ENCODE assay signal across 1 cellular context in the genomic region with DNA sequence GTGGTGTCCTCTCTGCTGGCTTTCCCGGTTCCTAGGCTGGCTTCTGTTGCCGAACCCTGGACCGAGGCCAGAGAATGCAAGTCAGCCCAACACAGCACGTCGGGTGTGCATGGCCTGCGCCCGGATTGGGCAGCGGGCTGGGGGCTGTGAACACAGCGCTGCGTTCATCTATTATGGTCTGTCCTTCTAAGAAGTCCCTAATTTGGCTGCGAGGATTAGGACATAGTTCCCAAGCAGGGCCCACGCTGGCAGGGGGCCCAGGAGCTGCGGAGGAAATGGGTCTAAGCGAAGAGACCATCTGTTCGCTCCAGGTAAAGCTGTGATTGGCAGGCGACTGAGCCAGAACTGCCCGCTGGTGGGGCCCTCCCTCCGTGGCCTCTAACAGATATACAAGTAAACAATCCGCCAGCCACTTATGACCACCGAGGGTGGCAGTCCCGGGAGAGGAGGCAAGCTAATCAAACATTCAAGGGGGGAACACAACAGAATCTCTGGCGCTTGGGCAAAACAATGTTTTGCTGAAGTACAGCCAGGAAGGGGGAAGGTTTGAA.
TF ChIP-seq lines count a peak whose summit lies in the region.

No MANE protein-coding gene starts in this region.

TF ChIP-seq in HEK293, 187 proteins besides CTCF, POLR2A, EP300 and RAD21 (continued from another document):
- TF ChIP-seq, protein P1, sequence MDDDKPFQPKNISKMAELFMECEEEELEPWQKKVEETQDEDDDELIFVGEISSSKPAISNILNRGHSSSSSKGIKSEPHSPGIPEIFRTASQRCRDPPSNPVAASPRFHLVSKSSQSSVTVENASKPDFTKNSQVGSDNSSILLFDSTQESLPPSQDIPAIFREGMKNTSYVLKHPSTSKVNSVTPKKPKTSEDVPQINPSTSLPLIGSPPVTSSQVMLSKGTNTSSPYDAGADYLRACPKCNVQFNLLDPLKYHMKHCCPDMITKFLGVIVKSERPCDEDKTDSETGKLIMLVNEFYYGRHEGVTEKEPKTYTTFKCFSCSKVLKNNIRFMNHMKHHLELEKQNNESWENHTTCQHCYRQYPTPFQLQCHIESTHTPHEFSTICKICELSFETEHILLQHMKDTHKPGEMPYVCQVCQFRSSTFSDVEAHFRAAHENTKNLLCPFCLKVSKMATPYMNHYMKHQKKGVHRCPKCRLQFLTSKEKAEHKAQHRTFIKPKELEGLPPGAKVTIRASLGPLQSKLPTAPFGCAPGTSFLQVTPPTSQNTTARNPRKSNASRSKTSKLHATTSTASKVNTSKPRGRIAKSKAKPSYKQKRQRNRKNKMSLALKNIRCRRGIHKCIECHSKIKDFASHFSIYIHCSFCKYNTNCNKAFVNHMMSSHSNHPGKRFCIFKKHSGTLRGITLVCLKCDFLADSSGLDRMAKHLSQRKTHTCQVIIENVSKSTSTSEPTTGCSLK (tag by site-specific recombination; IDR thresholded peaks at IDR 0.05): no peak
- TF ChIP-seq ZNF624 (tag by site-specific recombination; IDR thresholded peaks at IDR 0.05): no peak
- 0 out of 2 replicates have a peak, but pooled peaks have one; percentile 27 for TF ChIP-seq YY1 (tag by site-specific recombination; IDR thresholded peaks at IDR 0.05)
- TF ChIP-seq ZNF292 (tag by site-specific recombination; IDR thresholded peaks at IDR 0.05; ENCODE audit: borderline replicate concordance, low read depth): no peak
- no peak for TF ChIP-seq SETDB1 (IDR thresholded peaks at IDR 0.05; ENCODE audit: insufficient read length, low read length)
- TF ChIP-seq ZNF521 (tag by site-specific recombination; IDR thresholded peaks at IDR 0.05): no peak
- no peak for TF ChIP-seq ZNF155 (tag by site-specific recombination; IDR thresholded peaks at IDR 0.05)
- TF ChIP-seq ZNF302 (tag by site-specific recombination; IDR thresholded peaks at IDR 0.05; ENCODE audit: low read depth): no peak
- no peak for TF ChIP-seq ZNF585B (tag by site-specific recombination; IDR thresholded peaks at IDR 0.05)
- TF ChIP-seq ZNF785 (tag by site-specific recombination; IDR thresholded peaks at IDR 0.05): no peak
- TF ChIP-seq, protein P2, sequence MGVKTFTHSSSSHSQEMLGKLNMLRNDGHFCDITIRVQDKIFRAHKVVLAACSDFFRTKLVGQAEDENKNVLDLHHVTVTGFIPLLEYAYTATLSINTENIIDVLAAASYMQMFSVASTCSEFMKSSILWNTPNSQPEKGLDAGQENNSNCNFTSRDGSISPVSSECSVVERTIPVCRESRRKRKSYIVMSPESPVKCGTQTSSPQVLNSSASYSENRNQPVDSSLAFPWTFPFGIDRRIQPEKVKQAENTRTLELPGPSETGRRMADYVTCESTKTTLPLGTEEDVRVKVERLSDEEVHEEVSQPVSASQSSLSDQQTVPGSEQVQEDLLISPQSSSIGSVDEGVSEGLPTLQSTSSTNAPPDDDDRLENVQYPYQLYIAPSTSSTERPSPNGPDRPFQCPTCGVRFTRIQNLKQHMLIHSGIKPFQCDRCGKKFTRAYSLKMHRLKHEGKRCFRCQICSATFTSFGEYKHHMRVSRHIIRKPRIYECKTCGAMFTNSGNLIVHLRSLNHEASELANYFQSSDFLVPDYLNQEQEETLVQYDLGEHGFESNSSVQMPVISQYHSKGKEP (tag by site-specific recombination; IDR thresholded peaks at IDR 0.05): peak; percentile 96
- TF ChIP-seq, protein P3, sequence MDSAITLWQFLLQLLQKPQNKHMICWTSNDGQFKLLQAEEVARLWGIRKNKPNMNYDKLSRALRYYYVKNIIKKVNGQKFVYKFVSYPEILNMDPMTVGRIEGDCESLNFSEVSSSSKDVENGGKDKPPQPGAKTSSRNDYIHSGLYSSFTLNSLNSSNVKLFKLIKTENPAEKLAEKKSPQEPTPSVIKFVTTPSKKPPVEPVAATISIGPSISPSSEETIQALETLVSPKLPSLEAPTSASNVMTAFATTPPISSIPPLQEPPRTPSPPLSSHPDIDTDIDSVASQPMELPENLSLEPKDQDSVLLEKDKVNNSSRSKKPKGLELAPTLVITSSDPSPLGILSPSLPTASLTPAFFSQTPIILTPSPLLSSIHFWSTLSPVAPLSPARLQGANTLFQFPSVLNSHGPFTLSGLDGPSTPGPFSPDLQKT (IDR thresholded peaks at IDR 0.05; ENCODE audit: borderline replicate concordance, low read depth, low read length): no peak
- TF ChIP-seq OVOL3 (tag by site-specific recombination; IDR thresholded peaks at IDR 0.05): no peak
- TF ChIP-seq ZNF549 (tag by site-specific recombination; IDR thresholded peaks at IDR 0.05): no peak
- no peak for TF ChIP-seq ZNF324 (tag by site-specific recombination; IDR thresholded peaks at IDR 0.05)
- TF ChIP-seq ZNF510 (tag by site-specific recombination; IDR thresholded peaks at IDR 0.05; ENCODE audit: insufficient replicate concordance): no peak
- no peak for TF ChIP-seq ZBTB1 (tag by site-specific recombination; IDR thresholded peaks at IDR 0.05)
- TF ChIP-seq, protein P4, sequence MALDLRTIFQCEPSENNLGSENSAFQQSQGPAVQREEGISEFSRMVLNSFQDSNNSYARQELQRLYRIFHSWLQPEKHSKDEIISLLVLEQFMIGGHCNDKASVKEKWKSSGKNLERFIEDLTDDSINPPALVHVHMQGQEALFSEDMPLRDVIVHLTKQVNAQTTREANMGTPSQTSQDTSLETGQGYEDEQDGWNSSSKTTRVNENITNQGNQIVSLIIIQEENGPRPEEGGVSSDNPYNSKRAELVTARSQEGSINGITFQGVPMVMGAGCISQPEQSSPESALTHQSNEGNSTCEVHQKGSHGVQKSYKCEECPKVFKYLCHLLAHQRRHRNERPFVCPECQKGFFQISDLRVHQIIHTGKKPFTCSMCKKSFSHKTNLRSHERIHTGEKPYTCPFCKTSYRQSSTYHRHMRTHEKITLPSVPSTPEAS (tag by site-specific recombination; IDR thresholded peaks at IDR 0.05): no peak
- TF ChIP-seq ZNF558 (tag by site-specific recombination; IDR thresholded peaks at IDR 0.05): no peak; the same call in 1 of the 2 replicates
- TF ChIP-seq ZNF169 (tag by site-specific recombination; IDR thresholded peaks at IDR 0.05): no peak
- no peak for TF ChIP-seq ZNF274 (IDR thresholded peaks at IDR 0.05; ENCODE audit: low read length)
- no peak for TF ChIP-seq ZNF274 (tag by site-specific recombination; IDR thresholded peaks at IDR 0.05; ENCODE audit: borderline replicate concordance)
- no peak for TF ChIP-seq ZNF404 (tag by site-specific recombination; IDR thresholded peaks at IDR 0.05)
- no peak for TF ChIP-seq ZNF596 (tag by site-specific recombination; IDR thresholded peaks at IDR 0.05)
- peak; percentile 51 for TF ChIP-seq OSR2 (tag by site-specific recombination; IDR thresholded peaks at IDR 0.05)
- TF ChIP-seq ZNF707 (tag by site-specific recombination; IDR thresholded peaks at IDR 0.05): no peak
- no peak for TF ChIP-seq ZFHX2 (tag by site-specific recombination; conservative IDR thresholded peaks at IDR 0.05)
- TF ChIP-seq ZNF10 (tag by site-specific recombination; IDR thresholded peaks at IDR 0.05): no peak
- TF ChIP-seq ZNF223 (tag by site-specific recombination; IDR thresholded peaks at IDR 0.05): no peak
- TF ChIP-seq, protein P5, sequence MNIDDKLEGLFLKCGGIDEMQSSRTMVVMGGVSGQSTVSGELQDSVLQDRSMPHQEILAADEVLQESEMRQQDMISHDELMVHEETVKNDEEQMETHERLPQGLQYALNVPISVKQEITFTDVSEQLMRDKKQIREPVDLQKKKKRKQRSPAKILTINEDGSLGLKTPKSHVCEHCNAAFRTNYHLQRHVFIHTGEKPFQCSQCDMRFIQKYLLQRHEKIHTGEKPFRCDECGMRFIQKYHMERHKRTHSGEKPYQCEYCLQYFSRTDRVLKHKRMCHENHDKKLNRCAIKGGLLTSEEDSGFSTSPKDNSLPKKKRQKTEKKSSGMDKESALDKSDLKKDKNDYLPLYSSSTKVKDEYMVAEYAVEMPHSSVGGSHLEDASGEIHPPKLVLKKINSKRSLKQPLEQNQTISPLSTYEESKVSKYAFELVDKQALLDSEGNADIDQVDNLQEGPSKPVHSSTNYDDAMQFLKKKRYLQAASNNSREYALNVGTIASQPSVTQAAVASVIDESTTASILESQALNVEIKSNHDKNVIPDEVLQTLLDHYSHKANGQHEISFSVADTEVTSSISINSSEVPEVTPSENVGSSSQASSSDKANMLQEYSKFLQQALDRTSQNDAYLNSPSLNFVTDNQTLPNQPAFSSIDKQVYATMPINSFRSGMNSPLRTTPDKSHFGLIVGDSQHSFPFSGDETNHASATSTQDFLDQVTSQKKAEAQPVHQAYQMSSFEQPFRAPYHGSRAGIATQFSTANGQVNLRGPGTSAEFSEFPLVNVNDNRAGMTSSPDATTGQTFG (tag by site-specific recombination; IDR thresholded peaks at IDR 0.05; ENCODE audit: borderline replicate concordance): no peak
- no peak for TF ChIP-seq ZNF701 (tag by site-specific recombination; IDR thresholded peaks at IDR 0.05)
- peak; percentile 73 for TF ChIP-seq GLIS2 (tag by site-specific recombination; IDR thresholded peaks at IDR 0.05)
- peak; percentile 99 for TF ChIP-seq ZBTB8A (tag by site-specific recombination; IDR thresholded peaks at IDR 0.05)
- TF ChIP-seq, protein P6, sequence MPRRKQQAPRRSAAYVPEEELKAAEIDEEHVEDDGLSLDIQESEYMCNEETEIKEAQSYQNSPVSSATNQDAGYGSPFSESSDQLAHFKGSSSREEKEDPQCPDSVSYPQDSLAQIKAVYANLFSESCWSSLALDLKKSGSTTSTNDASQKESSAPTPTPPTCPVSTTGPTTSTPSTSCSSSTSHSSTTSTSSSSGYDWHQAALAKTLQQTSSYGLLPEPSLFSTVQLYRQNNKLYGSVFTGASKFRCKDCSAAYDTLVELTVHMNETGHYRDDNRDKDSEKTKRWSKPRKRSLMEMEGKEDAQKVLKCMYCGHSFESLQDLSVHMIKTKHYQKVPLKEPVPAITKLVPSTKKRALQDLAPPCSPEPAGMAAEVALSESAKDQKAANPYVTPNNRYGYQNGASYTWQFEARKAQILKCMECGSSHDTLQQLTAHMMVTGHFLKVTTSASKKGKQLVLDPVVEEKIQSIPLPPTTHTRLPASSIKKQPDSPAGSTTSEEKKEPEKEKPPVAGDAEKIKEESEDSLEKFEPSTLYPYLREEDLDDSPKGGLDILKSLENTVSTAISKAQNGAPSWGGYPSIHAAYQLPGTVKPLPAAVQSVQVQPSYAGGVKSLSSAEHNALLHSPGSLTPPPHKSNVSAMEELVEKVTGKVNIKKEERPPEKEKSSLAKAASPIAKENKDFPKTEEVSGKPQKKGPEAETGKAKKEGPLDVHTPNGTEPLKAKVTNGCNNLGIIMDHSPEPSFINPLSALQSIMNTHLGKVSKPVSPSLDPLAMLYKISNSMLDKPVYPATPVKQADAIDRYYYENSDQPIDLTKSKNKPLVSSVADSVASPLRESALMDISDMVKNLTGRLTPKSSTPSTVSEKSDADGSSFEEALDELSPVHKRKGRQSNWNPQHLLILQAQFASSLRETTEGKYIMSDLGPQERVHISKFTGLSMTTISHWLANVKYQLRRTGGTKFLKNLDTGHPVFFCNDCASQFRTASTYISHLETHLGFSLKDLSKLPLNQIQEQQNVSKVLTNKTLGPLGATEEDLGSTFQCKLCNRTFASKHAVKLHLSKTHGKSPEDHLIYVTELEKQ (tag by site-specific recombination; IDR thresholded peaks at IDR 0.05; ENCODE audit: borderline replicate concordance): no peak
- no peak for TF ChIP-seq BCL11B (tag by site-specific recombination; IDR thresholded peaks at IDR 0.05; ENCODE audit: low read depth)
- TF ChIP-seq, protein P7, sequence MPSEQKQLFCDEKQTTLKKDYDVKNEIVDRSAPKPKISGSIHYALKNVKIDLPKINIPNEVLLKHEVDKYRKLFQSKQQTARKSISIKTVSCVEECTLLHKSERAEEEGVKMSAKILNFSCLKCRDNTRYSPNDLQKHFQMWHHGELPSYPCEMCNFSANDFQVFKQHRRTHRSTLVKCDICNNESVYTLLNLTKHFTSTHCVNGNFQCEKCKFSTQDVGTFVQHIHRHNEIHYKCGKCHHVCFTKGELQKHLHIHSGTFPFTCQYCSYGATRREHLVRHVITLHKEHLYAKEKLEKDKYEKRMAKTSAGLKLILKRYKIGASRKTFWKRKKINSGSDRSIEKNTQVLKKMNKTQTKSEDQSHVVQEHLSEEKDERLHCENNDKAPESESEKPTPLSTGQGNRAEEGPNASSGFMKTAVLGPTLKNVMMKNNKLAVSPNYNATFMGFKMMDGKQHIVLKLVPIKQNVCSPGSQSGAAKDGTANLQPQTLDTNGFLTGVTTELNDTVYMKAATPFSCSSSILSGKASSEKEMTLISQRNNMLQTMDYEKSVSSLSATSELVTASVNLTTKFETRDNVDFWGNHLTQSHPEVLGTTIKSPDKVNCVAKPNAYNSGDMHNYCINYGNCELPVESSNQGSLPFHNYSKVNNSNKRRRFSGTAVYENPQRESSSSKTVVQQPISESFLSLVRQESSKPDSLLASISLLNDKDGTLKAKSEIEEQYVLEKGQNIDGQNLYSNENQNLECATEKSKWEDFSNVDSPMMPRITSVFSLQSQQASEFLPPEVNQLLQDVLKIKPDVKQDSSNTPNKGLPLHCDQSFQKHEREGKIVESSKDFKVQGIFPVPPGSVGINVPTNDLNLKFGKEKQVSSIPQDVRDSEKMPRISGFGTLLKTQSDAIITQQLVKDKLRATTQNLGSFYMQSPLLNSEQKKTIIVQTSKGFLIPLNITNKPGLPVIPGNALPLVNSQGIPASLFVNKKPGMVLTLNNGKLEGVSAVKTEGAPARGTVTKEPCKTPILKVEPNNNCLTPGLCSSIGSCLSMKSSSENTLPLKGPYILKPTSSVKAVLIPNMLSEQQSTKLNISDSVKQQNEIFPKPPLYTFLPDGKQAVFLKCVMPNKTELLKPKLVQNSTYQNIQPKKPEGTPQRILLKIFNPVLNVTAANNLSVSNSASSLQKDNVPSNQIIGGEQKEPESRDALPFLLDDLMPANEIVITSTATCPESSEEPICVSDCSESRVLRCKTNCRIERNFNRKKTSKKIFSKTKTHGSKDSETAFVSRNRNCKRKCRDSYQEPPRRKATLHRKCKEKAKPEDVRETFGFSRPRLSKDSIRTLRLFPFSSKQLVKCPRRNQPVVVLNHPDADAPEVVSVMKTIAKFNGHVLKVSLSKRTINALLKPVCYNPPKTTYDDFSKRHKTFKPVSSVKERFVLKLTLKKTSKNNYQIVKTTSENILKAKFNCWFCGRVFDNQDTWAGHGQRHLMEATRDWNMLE (tag by site-specific recombination; conservative IDR thresholded peaks at IDR 0.05; ENCODE audit: low read depth): no peak
- TF ChIP-seq ZNF202 (tag by site-specific recombination; IDR thresholded peaks at IDR 0.05; ENCODE audit: borderline replicate concordance): no peak
- TF ChIP-seq ZNF221 (tag by site-specific recombination; IDR thresholded peaks at IDR 0.05; ENCODE audit: borderline replicate concordance): no peak
- no peak for TF ChIP-seq ZNF658 (tag by site-specific recombination; IDR thresholded peaks at IDR 0.05)
- TF ChIP-seq HOXA7 (CRISPR knock-in tag; IDR thresholded peaks at IDR 0.05; ENCODE audit: borderline replicate concordance): no peak
- TF ChIP-seq GLI4 (tag by site-specific recombination; IDR thresholded peaks at IDR 0.05): no peak
- no peak for TF ChIP-seq BCL11A (tag by site-specific recombination; IDR thresholded peaks at IDR 0.05; ENCODE audit: low read depth)
- 0 out of 2 replicates have a peak, but pooled peaks have one; percentile 52 for TF ChIP-seq ZXDB (tag by site-specific recombination; IDR thresholded peaks at IDR 0.05)
- TF ChIP-seq ZFP41 (tag by site-specific recombination; IDR thresholded peaks at IDR 0.05; ENCODE audit: borderline replicate concordance): no peak
- TF ChIP-seq KLF16 (tag by site-specific recombination; IDR thresholded peaks at IDR 0.05): no peak
- no peak for TF ChIP-seq ZNF529 (tag by site-specific recombination; IDR thresholded peaks at IDR 0.05; ENCODE audit: insufficient replicate concordance)
- TF ChIP-seq ZNF548 (tag by site-specific recombination; IDR thresholded peaks at IDR 0.05): no peak
- peak; percentile 95 for TF ChIP-seq ZBTB20 (tag by site-specific recombination; IDR thresholded peaks at IDR 0.05)
TF ChIP-seq in HEK293: peak in this region for 37.
